1 cellular context compared by ENCODE assay signal in the genomic region with DNA sequence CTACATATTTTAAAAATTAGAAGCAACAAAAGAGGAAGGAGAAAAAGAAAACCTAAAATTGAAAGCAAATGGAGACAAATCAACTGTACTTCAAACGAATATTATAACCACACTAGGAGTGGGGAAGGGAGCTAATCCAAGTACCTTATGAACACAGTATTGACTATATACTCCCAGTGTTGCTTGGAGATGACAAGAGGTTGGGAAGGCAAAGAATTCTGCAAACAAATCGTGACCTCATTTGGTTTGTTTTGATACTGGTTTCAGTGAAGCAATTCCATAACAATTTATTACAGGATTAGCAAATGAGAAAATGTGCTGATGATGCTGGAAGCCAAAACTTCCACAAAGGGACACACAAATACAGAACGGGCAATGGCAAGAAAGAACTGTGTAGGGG.
TF ChIP-seq lines count a peak whose summit lies in the region.

No MANE protein-coding gene starts in this region.

TF ChIP-seq in IMR-90, 13 proteins besides CTCF, POLR2A, EP300 and RAD21 (continued from another document):
- TF ChIP-seq, protein P1, sequence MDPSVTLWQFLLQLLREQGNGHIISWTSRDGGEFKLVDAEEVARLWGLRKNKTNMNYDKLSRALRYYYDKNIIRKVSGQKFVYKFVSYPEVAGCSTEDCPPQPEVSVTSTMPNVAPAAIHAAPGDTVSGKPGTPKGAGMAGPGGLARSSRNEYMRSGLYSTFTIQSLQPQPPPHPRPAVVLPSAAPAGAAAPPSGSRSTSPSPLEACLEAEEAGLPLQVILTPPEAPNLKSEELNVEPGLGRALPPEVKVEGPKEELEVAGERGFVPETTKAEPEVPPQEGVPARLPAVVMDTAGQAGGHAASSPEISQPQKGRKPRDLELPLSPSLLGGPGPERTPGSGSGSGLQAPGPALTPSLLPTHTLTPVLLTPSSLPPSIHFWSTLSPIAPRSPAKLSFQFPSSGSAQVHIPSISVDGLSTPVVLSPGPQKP (IDR thresholded peaks at IDR 0.05; ENCODE audit: borderline replicate concordance, low read depth, low read length), result no peak
- TF ChIP-seq CHD1 (IDR thresholded peaks at IDR 0.05; ENCODE audit: low read depth, low read length), result no peak
- TF ChIP-seq RFX5 (IDR thresholded peaks at IDR 0.05; ENCODE audit: low read depth, low read length), result no peak
- TF ChIP-seq NFE2L2 (IDR thresholded peaks at IDR 0.05; ENCODE audit: low read depth, low read length), result no peak
TF ChIP-seq in IMR-90: peak in this region for 2.
